20 cellular contexts compared by ENCODE assay signal in the genomic region with DNA sequence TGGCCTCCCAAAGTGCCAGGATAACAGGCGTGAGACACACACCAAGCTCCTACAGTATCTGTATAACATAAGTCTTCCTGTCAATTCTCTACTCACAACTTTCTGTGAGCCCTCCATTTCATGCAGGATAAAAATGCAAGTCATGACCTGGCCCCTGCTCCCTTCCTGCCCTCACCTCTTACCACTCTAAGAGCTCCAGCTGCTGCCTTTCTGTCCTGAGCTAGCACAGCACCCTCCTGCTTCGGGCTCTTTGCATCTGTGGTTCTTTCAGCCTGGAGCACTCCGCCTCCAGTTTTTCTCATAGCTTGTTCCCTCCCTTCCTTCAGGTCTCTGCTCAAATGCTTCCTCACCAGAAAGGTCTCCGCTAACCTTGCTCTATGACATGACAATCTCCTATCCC. TPM values are rescaled to one million over a fixed set of nuclear protein-coding genes. Genes with fewer than 3 reads are reported as not detected.
DNase-seq lines count a peak whose midpoint lies in the region; ATAC-seq, FAIRE-seq and TF ChIP-seq lines count a peak whose summit lies in the region.
"Had no signal": no experiment of that assay in that cellular context is flagged by ENCODE, and none has a peak within 500 bp of the region (broad histone marks: within the 10 kb centered on the region; RNA-seq: fewer than 3 reads in every experiment).

No MANE protein-coding gene starts in this region.

- H3K4me3 Mint-ChIP-seq in activated CD4-positive, alpha-beta T cell treated with anti-CD3 and anti-CD28 coated beads, Interleukin-2, amount 10 ng/mL, durations not matched to agents 7 days and 5 days, result no peak overlapping the region
- no peak overlapping the region for H3K4me3 Mint-ChIP-seq in activated B cell treated with CpG ODN at 0.5 μM for 24 hours
- no peak overlapping the region for H3K4me3 Mint-ChIP-seq in naive thymus-derived CD8-positive, alpha-beta T cell
- H3K4me3 Mint-ChIP-seq: activated T-cell treated with anti-CD3 and anti-CD28 coated beads, Interleukin-2, amount 50 U/mL, for 4 hours; CD14-positive monocyte; nephron had no signal

- peaks cover 43% of the 10 kb centered on the region for H3K36me3 Mint-ChIP-seq in activated CD4-positive, alpha-beta T cell treated with anti-CD3 and anti-CD28 coated beads, Interleukin-2, amount 10 ng/mL, durations not matched to agents 7 days and 5 days (ENCODE audit: low read depth)
- peaks cover 79% of the 10 kb centered on the region for H3K36me3 Mint-ChIP-seq in activated B cell treated with CpG ODN at 0.5 μM for 24 hours (ENCODE audit: low read depth)
- H3K36me3 Mint-ChIP-seq in naive thymus-derived CD8-positive, alpha-beta T cell, result peaks cover 0 to 80% (median 22%) of the 10 kb centered on the region in 3 donors

- no peaks in the 10 kb centered on the region for H3K9me3 Mint-ChIP-seq in activated CD4-positive, alpha-beta T cell treated with anti-CD3 and anti-CD28 coated beads, Interleukin-2, amount 10 ng/mL, durations not matched to agents 7 days and 5 days
- H3K9me3 Mint-ChIP-seq in activated B cell treated with CpG ODN at 0.5 μM for 24 hours, result no peaks in the 10 kb centered on the region
- H3K9me3 Mint-ChIP-seq in naive thymus-derived CD8-positive, alpha-beta T cell, result no peaks in the 10 kb centered on the region
- H3K9me3 Mint-ChIP-seq: activated T-cell treated with anti-CD3 and anti-CD28 coated beads, Interleukin-2, amount 50 U/mL, for 4 hours; CD14-positive monocyte; nephron had no signal

- H3K9me3 ChIP-seq in small intestine (ENCODE audit: control insufficient read depth, low read depth), result no peaks in the 10 kb centered on the region
- H3K9me3 ChIP-seq: upper lobe of right lung had no signal

- H3K36me3 ChIP-seq in ACC112 (ENCODE audit: insufficient read depth, low read length) (peaks cover 14% of the 10 kb centered on the region), small intestine (ENCODE audit: control insufficient read depth in 2 of 2, insufficient read depth in 2 of 2, low read length in 2 of 2) (peaks cover 7 to 18% of the 10 kb centered on the region in 2 donors)

- no peaks in the 10 kb centered on the region for H3K4me1 Mint-ChIP-seq in activated CD4-positive, alpha-beta T cell treated with anti-CD3 and anti-CD28 coated beads, Interleukin-2, amount 10 ng/mL, durations not matched to agents 7 days and 5 days
- no peaks in the 10 kb centered on the region for H3K4me1 Mint-ChIP-seq in activated B cell treated with CpG ODN at 0.5 μM for 24 hours
- H3K4me1 Mint-ChIP-seq in naive thymus-derived CD8-positive, alpha-beta T cell, result no peaks in the 10 kb centered on the region
- H3K4me1 Mint-ChIP-seq: nephron had no signal

- peak overlapping the region; percentile 67 for H3K27ac ChIP-seq in ACC112 (ENCODE audit: low read depth, low read length)
- no peak overlapping the region for H3K27ac ChIP-seq in small intestine (ENCODE audit: low read depth in 1 of 2, low read length in 1 of 2)
- H3K27ac ChIP-seq: hepatocyte, SK-N-MC, upper lobe of right lung had no signal

- H3K27me3 ChIP-seq in ACC112 (ENCODE audit: insufficient read depth, low read length), result no peaks in the 10 kb centered on the region
- no peaks in the 10 kb centered on the region for H3K27me3 ChIP-seq in small intestine (ENCODE audit: control insufficient read depth in 2 of 2, insufficient read depth in 2 of 2, low read length in 2 of 2)
- H3K27me3 ChIP-seq: hepatocyte, upper lobe of right lung had no signal

- DNase-seq in activated CD4-positive, alpha-beta T cell treated with anti-CD3 and anti-CD28 coated beads, Interleukin-2, amount 10 ng/mL, durations not matched to agents 7 days and 5 days, result no peak
- no peak for DNase-seq in activated CD4-positive, alpha-beta T cell treated with anti-CD3 and anti-CD28 coated beads, Interleukin-2, amount 50 U/mL, for 4 hours
- no peak for DNase-seq in activated B cell treated with CpG ODN at 0.5 μM for 24 hours
- no peak for DNase-seq in naive thymus-derived CD8-positive, alpha-beta T cell
- no peak for DNase-seq in small intestine
- no peak for DNase-seq in DMS153 treated with DMSO at 0.1 percent for 48 hours (lab: John Stamatoyannopoulos, UW; ENCODE audit: unreplicated experiment)
- DNase-seq: activated CD4-positive, CD25-positive, alpha-beta regulatory T cell treated with anti-CD3 and anti-CD28 coated beads, Interleukin-2, amount 50 U/mL, for 72 hours; activated T-cell treated with anti-CD3 and anti-CD28 coated beads, Interleukin-2, amount 50 U/mL, for 4 hours; DMS79 treated with DMSO at 0.1 percent for 48 hours; islet precursor cell; stimulated activated naive CD4-positive, alpha-beta T cell; T-helper 9 cell; upper lobe of right lung had no signal

- no peak for TF ChIP-seq CTCF in activated B cell treated with CpG ODN at 0.5 μM for 24 hours (IDR thresholded peaks at IDR 0.05)

- POLR2A ChIA-PET in activated CD4-positive, alpha-beta T cell treated with anti-CD3 and anti-CD28 coated beads, Interleukin-2, amount 10 ng/mL, durations not matched to agents 7 days and 5 days (lab: Charles Lee), result no interaction called here
- POLR2A ChIA-PET in activated B cell treated with CpG ODN at 0.5 μM for 24 hours (lab: Charles Lee), result no interaction called here
- POLR2A ChIA-PET in naive thymus-derived CD8-positive, alpha-beta T cell (lab: Charles Lee), result interaction anchor here (0.6 kb wide), 1 partner anchor 22 kb away, joined by 3 read pairs; no protein-coding TSS in a partner anchor

- 86 to 96% (median 91%) methylated on average over 4 of the region's 4 CpGs for WGBS in small intestine, 3 donors

- H3K4me1 ChIP-seq in ACC112 (ENCODE audit: control insufficient read depth, insufficient read depth, low read length, unreplicated experiment) (peaks cover 32% of the 10 kb centered on the region), small intestine (ENCODE audit: control insufficient read depth in 2 of 2, insufficient read depth in 1 of 2, low read depth in 1 of 2, low read length in 1 of 2) (no peaks in the 10 kb centered on the region)
- H3K4me1 ChIP-seq: upper lobe of right lung had no signal

- intact Hi-C loops in activated B cell treated with CpG ODN at 0.5 μM for 24 hours (cut with micrococcal nuclease), result no loop called here

- CTCF ChIA-PET in activated CD4-positive, alpha-beta T cell treated with anti-CD3 and anti-CD28 coated beads, Interleukin-2, amount 10 ng/mL, durations not matched to agents 7 days and 5 days (lab: Charles Lee), result interaction anchor here (0.6 to 1.7 kb wide), 3 partner anchors 20 to 1703 kb away, joined by 3 to 4 read pairs (median 3); no protein-coding TSS in a partner anchor
- CTCF ChIA-PET in activated B cell treated with CpG ODN at 0.5 μM for 24 hours (lab: Charles Lee), result no interaction called here

- peak overlapping the region; percentile 11 for H3K27ac Mint-ChIP-seq in activated CD4-positive, alpha-beta T cell treated with anti-CD3 and anti-CD28 coated beads, Interleukin-2, amount 10 ng/mL, durations not matched to agents 7 days and 5 days
- H3K27ac Mint-ChIP-seq in activated B cell treated with CpG ODN at 0.5 μM for 24 hours, result peak overlapping the region; percentile 36
- H3K27ac Mint-ChIP-seq in naive thymus-derived CD8-positive, alpha-beta T cell, result peak overlapping the region in 8 of 10 donors; percentile 15 to 84 (median 58)
- H3K27ac Mint-ChIP-seq: nephron had no signal

- no peak overlapping the region for H3K4me3 ChIP-seq in ACC112 (ENCODE audit: low read depth, low read length)
- no peak overlapping the region for H3K4me3 ChIP-seq in small intestine (ENCODE audit: low read depth in 1 of 2, low read length in 2 of 2)
- H3K4me3 ChIP-seq: hepatocyte, SK-N-MC, upper lobe of right lung had no signal

- H3K79me2 ChIP-seq in ACC112 (ENCODE audit: control insufficient read depth, insufficient read depth, low read length, unreplicated experiment), result no peaks in the 10 kb centered on the region
- H3K79me2 ChIP-seq: hepatocyte had no signal

- no peak for ATAC-seq in activated B cell treated with CpG ODN at 0.5 μM for 24 hours (ENCODE audit: low read depth)
- ATAC-seq in naive thymus-derived CD8-positive, alpha-beta T cell, result no peak
- no peak for ATAC-seq in GM18873 (IDR thresholded peaks at IDR 0.05; ENCODE audit: low FRiP score, unreplicated experiment)
- ATAC-seq: activated T-cell treated with anti-CD3 and anti-CD28 coated beads, Interleukin-2, amount 50 U/mL, for 4 hours; upper lobe of right lung had no signal

- FAIRE-seq in small intestine (lab: Jason Lieb, UNC), result no peak
- FAIRE-seq: HTR-8/SVneo had no signal

- no peak overlapping the region for H2AFZ ChIP-seq in ACC112 (ENCODE audit: low read length, unreplicated experiment)
- H2AFZ ChIP-seq: hepatocyte had no signal

- H3K27me3 Mint-ChIP-seq in activated CD4-positive, alpha-beta T cell treated with anti-CD3 and anti-CD28 coated beads, Interleukin-2, amount 10 ng/mL, durations not matched to agents 7 days and 5 days, result no peaks in the 10 kb centered on the region
- H3K27me3 Mint-ChIP-seq in activated B cell treated with CpG ODN at 0.5 μM for 24 hours, result no peaks in the 10 kb centered on the region
- no peaks in the 10 kb centered on the region for H3K27me3 Mint-ChIP-seq in naive thymus-derived CD8-positive, alpha-beta T cell

RNA-seq across cellular contexts. Expression of a gene that starts 23.7 kb away (rescaled TPM):
- 10 to 100 TPM; 48.8 to 49.4 TPM for total RNA-seq in activated CD4-positive, alpha-beta T cell treated with anti-CD3 and anti-CD28 coated beads, Interleukin-2, amount 10 ng/mL, durations not matched to agents 7 days and 5 days
- total RNA-seq in activated B cell treated with CpG ODN at 0.5 μM for 24 hours, result 58.3 and 60.2 TPM in 2 replicates
- 10 to 100 TPM; 75.4 to 77.6 TPM for total RNA-seq in naive thymus-derived CD8-positive, alpha-beta T cell
- polyA plus RNA-seq in naive thymus-derived CD8-positive, alpha-beta T cell, result 10 to 100 TPM; 54.7 to 57.8 (median 56.5) TPM
- 10 to 100 TPM; 32.4 to 45.2 (median 39.2) TPM for polyA plus RNA-seq in small intestine

RNA-seq across cellular contexts. Expression of a gene that starts 30.9 kb away (rescaled TPM):
- 10 to 100 TPM; 22.8 to 25.0 TPM for total RNA-seq in activated CD4-positive, alpha-beta T cell treated with anti-CD3 and anti-CD28 coated beads, Interleukin-2, amount 10 ng/mL, durations not matched to agents 7 days and 5 days
- total RNA-seq in activated B cell treated with CpG ODN at 0.5 μM for 24 hours, result 23.0 and 24.4 TPM in 2 replicates
- 10 to 100 TPM; 24.2 to 24.8 TPM for total RNA-seq in naive thymus-derived CD8-positive, alpha-beta T cell
- 10 to 100 TPM; 35.2 to 38.2 (median 37.6) TPM for polyA plus RNA-seq in naive thymus-derived CD8-positive, alpha-beta T cell
- 10 to 100 TPM; 17.0 to 26.2 (median 21.0) TPM for polyA plus RNA-seq in small intestine

RNA-seq across cellular contexts. Expression of a gene that starts 55.6 kb away (rescaled TPM):
- total RNA-seq in activated CD4-positive, alpha-beta T cell treated with anti-CD3 and anti-CD28 coated beads, Interleukin-2, amount 10 ng/mL, durations not matched to agents 7 days and 5 days, result under 1 TPM; 0.35 to 0.50 TPM
- 0.22 and 0.40 TPM in 2 replicates for total RNA-seq in activated B cell treated with CpG ODN at 0.5 μM for 24 hours
- total RNA-seq in naive thymus-derived CD8-positive, alpha-beta T cell, result 1 to 10 TPM; 3.2 to 4.0 TPM
- polyA plus RNA-seq in naive thymus-derived CD8-positive, alpha-beta T cell, result 1 to 10 TPM; 5.9 to 8.5 (median 6.0) TPM
- polyA plus RNA-seq in small intestine, result 10 to 100 TPM in 2 of 3 donors, 1 to 10 TPM in 1; 8.3 to 32.1 (median 22.4) TPM
